Comparison of ENCODE assay signal across 1 cellular context in the genomic region with DNA sequence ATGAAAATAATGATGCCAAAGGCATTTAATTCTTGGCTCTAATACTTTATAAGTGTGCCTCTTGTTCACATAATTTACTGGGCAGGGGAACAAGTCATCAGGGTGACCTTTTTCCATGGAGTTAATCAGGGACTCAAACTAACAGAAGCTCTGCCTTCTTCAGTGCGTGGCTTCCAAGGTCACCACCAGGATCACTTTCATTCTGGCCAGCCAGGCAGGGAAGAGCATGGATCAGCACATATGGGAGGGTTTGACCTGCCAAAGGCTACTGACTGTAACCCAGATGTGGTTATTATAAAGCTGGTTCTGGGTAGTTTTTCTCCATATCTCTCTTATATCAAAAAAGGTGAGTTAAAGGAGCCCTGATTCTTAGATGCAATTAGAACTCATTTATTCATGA.
TF ChIP-seq lines count a peak whose summit lies in the region.

No MANE protein-coding gene starts in this region.

TF ChIP-seq in HepG2, 621 proteins besides CTCF, POLR2A, EP300 and RAD21 (continued from another document):
- TF ChIP-seq, protein P1, sequence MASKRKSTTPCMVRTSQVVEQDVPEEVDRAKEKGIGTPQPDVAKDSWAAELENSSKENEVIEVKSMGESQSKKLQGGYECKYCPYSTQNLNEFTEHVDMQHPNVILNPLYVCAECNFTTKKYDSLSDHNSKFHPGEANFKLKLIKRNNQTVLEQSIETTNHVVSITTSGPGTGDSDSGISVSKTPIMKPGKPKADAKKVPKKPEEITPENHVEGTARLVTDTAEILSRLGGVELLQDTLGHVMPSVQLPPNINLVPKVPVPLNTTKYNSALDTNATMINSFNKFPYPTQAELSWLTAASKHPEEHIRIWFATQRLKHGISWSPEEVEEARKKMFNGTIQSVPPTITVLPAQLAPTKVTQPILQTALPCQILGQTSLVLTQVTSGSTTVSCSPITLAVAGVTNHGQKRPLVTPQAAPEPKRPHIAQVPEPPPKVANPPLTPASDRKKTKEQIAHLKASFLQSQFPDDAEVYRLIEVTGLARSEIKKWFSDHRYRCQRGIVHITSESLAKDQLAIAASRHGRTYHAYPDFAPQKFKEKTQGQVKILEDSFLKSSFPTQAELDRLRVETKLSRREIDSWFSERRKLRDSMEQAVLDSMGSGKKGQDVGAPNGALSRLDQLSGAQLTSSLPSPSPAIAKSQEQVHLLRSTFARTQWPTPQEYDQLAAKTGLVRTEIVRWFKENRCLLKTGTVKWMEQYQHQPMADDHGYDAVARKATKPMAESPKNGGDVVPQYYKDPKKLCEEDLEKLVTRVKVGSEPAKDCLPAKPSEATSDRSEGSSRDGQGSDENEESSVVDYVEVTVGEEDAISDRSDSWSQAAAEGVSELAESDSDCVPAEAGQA (IDR thresholded peaks at IDR 0.05; ENCODE audit: low read depth) = no peak
- TF ChIP-seq, protein P1 (CRISPR knock-in tag; IDR thresholded peaks at IDR 0.05; ENCODE audit: borderline replicate concordance) = no peak
